ENCODE assay signal across 23 cellular contexts in genomic region chr20:51579137-51579536, GRCh38. TPM values are rescaled to one million over a fixed set of nuclear protein-coding genes. Genes with fewer than 3 reads are reported as not detected.
A peak's percentile ranks its signal among the peaks of the same experiment; 100 is the strongest.
DNase-seq lines count a peak whose midpoint lies in the region; ATAC-seq and TF ChIP-seq lines count a peak whose summit lies in the region.
"Had no signal": no experiment of that assay in that cellular context is flagged by ENCODE, and none has a peak within 500 bp of the region (broad histone marks: within the 10 kb centered on the region; RNA-seq: fewer than 3 reads in every experiment).

No MANE protein-coding gene starts in this region.

- H3K27me3 Mint-ChIP-seq in activated naive CD8-positive, alpha-beta T cell treated with anti-CD3 and anti-CD28 coated beads for 36 hours, result no peaks in the 10 kb centered on the region
- no peaks in the 10 kb centered on the region for H3K27me3 Mint-ChIP-seq in mesothelial cell of epicardium (ENCODE audit: low read depth)
- H3K27me3 Mint-ChIP-seq: activated naive CD8-positive, alpha-beta T cell; activated T-cell treated with anti-CD3 and anti-CD28 coated beads, Interleukin-2, amount 50 U/mL, for 24 hours; central memory CD8-positive, alpha-beta T cell had no signal

- no peak overlapping the region for H3K27ac ChIP-seq in PC-3 (ENCODE audit: low read length)
- H3K27ac ChIP-seq: neutrophil, RWPE1, suprapubic skin had no signal

- H3K4me1 ChIP-seq in PC-3 (ENCODE audit: insufficient read depth, low read length) (peaks cover under 1% of the 10 kb centered on the region), mucosa of descending colon (ENCODE audit: low read depth) (no peaks in the 10 kb centered on the region)
- H3K4me1 ChIP-seq: Caco-2 had no signal

- intact Hi-C loops in PC-3 (cut with micrococcal nuclease) (no loop called here), mucosa of descending colon (cut with DNase I, micrococcal nuclease) (no loop called here)

- no TSS peak for BruUV-seq in PC-3 (replicated peaks; lab: Mats Ljungman, UMichigan)

- no peaks in the 10 kb centered on the region for H3K9me3 Mint-ChIP-seq in activated naive CD8-positive, alpha-beta T cell treated with anti-CD3 and anti-CD28 coated beads for 36 hours
- peaks cover 6% of the 10 kb centered on the region for H3K9me3 Mint-ChIP-seq in mesothelial cell of epicardium
- H3K9me3 Mint-ChIP-seq: central memory CD8-positive, alpha-beta T cell had no signal

- no peaks in the 10 kb centered on the region for H3K27me3 ChIP-seq in PC-3 (ENCODE audit: low read length)
- H3K27me3 ChIP-seq: neutrophil, suprapubic skin had no signal

- H3K4me3 ChIP-seq in PC-3 (ENCODE audit: low read length), result no peak overlapping the region
- H3K4me3 ChIP-seq in choroid plexus epithelial cell (ENCODE audit: low read depth, low read length), result no peak overlapping the region
- no peak overlapping the region for H3K4me3 ChIP-seq in mucosa of descending colon
- H3K4me3 ChIP-seq: suprapubic skin had no signal

- H3K27ac Mint-ChIP-seq in activated naive CD8-positive, alpha-beta T cell treated with anti-CD3 and anti-CD28 coated beads for 36 hours, result no peak overlapping the region
- no peak overlapping the region for H3K27ac Mint-ChIP-seq in mesothelial cell of epicardium
- H3K27ac Mint-ChIP-seq: activated CD4-positive, alpha-beta memory T cell treated with anti-CD3 and anti-CD28 coated beads for 36 hours; activated naive CD8-positive, alpha-beta T cell; activated T-cell treated with anti-CD3 and anti-CD28 coated beads, Interleukin-2, amount 50 U/mL, for 24 hours had no signal

- no peak overlapping the region for H3K9ac ChIP-seq in PC-3 (ENCODE audit: low read length)

- H4K20me1 ChIP-seq in PC-3 (ENCODE audit: low read length), result no peaks in the 10 kb centered on the region

- POLR2A ChIA-PET in PC-3 (lab: Charles Lee; ENCODE audit: unreplicated experiment), result no interaction called here

- no peak overlapping the region for H2AFZ ChIP-seq in PC-3 (ENCODE audit: low read length)

- H3K36me3 Mint-ChIP-seq in activated naive CD8-positive, alpha-beta T cell treated with anti-CD3 and anti-CD28 coated beads for 36 hours, result no peaks in the 10 kb centered on the region
- no peaks in the 10 kb centered on the region for H3K36me3 Mint-ChIP-seq in mesothelial cell of epicardium
- H3K36me3 Mint-ChIP-seq: activated naive CD8-positive, alpha-beta T cell had no signal

- no peak overlapping the region for H3K4me2 ChIP-seq in PC-3 (ENCODE audit: low read length)

- no peaks in the 10 kb centered on the region for H3F3A ChIP-seq in PC-3 (ENCODE audit: low read length, unreplicated experiment)

- no peaks in the 10 kb centered on the region for H3K36me3 ChIP-seq in PC-3 (ENCODE audit: low read depth, low read length)
- H3K36me3 ChIP-seq in mucosa of descending colon (ENCODE audit: low read depth), result no peaks in the 10 kb centered on the region
- H3K36me3 ChIP-seq: neutrophil, suprapubic skin had no signal

- H3K9me3 ChIP-seq in PC-3 (ENCODE audit: low read length), result no peaks in the 10 kb centered on the region
- no peaks in the 10 kb centered on the region for H3K9me3 ChIP-seq in mucosa of descending colon
- H3K9me3 ChIP-seq: Caco-2, neutrophil, suprapubic skin had no signal

- H3K4me3 Mint-ChIP-seq in activated naive CD8-positive, alpha-beta T cell treated with anti-CD3 and anti-CD28 coated beads for 36 hours, result no peak overlapping the region
- H3K4me3 Mint-ChIP-seq in mesothelial cell of epicardium, result no peak overlapping the region
- H3K4me3 Mint-ChIP-seq: activated CD4-positive, alpha-beta memory T cell treated with anti-CD3 and anti-CD28 coated beads for 36 hours; activated naive CD8-positive, alpha-beta T cell; activated T-cell treated with anti-CD3 and anti-CD28 coated beads, Interleukin-2, amount 50 U/mL, for 24 hours; central memory CD8-positive, alpha-beta T cell had no signal

- ATAC-seq in PC-3 (peak; percentile 77), mucosa of descending colon (peak; percentile 14), GM21717 (IDR thresholded peaks at IDR 0.05; ENCODE audit: unreplicated experiment) (no peak)
- ATAC-seq: left lobe of liver had no signal

- CTCF ChIA-PET in PC-3 (lab: Charles Lee), result no interaction called here

- no peaks in the 10 kb centered on the region for H3K9me2 ChIP-seq in PC-3 (replicated peaks; ENCODE audit: low read length)

- DNase-seq in Daoy (ENCODE audit: low read depth) (peak; percentile 77), PC-3 (peak; percentile 28), choroid plexus epithelial cell (ENCODE audit: low read depth) (peak; percentile 77), mucosa of descending colon (no peak), mesothelial cell of epicardium (ENCODE audit: low spot score in 2 of 2, unreplicated experiment in 2 of 2) (no peak), NCI-H1436 treated with DMSO at 0.1 percent for 48 hours (lab: John Stamatoyannopoulos, UW) (no peak)
- DNase-seq in activated naive CD8-positive, alpha-beta T cell treated with anti-CD3 and anti-CD28 coated beads for 36 hours, result no peak
- DNase-seq: activated CD4-positive, alpha-beta memory T cell treated with anti-CD3 and anti-CD28 coated beads for 36 hours; activated T-cell treated with anti-CD3 and anti-CD28 coated beads, Interleukin-2, amount 50 U/mL, for 24 hours; AML-193; Caco-2; effector memory CD4-positive, alpha-beta T cell; H9; NCI-H1417; stimulated activated CD4-positive, alpha-beta T cell treated with anti-CD3 and anti-CD28 coated beads, Interleukin-4, amount 100 ng/mL, for 24 hours; SW 1271 had no signal

- no peaks in the 10 kb centered on the region for H3K4me1 Mint-ChIP-seq in activated naive CD8-positive, alpha-beta T cell treated with anti-CD3 and anti-CD28 coated beads for 36 hours
- no peaks in the 10 kb centered on the region for H3K4me1 Mint-ChIP-seq in mesothelial cell of epicardium
- H3K4me1 Mint-ChIP-seq: central memory CD8-positive, alpha-beta T cell had no signal

- TF ChIP-seq CTCF in PC-3 (conservative IDR thresholded peaks at IDR 0.05; ENCODE audit: low read depth, low read length) (no peak), choroid plexus epithelial cell (conservative IDR thresholded peaks at IDR 0.05; ENCODE audit: low read depth, low read length) (peak; percentile 6), mucosa of descending colon (IDR thresholded peaks at IDR 0.05) (no peak), mesothelial cell of epicardium (IDR thresholded peaks at IDR 0.05; ENCODE audit: unreplicated experiment) (no peak)

- no peaks in the 10 kb centered on the region for H3K79me2 ChIP-seq in PC-3 (ENCODE audit: low read length)

RNA-seq across cellular contexts. Expression of gene NFATC2, which starts 36.6 kb away (rescaled TPM):
- 0.18 and 0.40 TPM in 2 replicates for total RNA-seq in Daoy (2014; rRNA removed; shearing (Covaris generic))
- 12.4 and 12.9 TPM in 2 replicates for total RNA-seq in PC-3 (2014; rRNA removed)
- 1 to 10 TPM; 6.2 to 7.3 (median 7.2) TPM for total RNA-seq in mucosa of descending colon
- 10 to 100 TPM; 31.0 to 31.7 TPM for total RNA-seq in activated naive CD8-positive, alpha-beta T cell treated with anti-CD3 and anti-CD28 coated beads for 36 hours
- total RNA-seq in mesothelial cell of epicardium, result 13.1 to 14.0 TPM (median 14.0 TPM) in 3 replicates

Comparison
In these comparisons a context has a peak if more than half of its experiments do, and no peak if none do; other contexts are left out.
1. DNase-seq: peak in Daoy (single experiment), PC-3 (single experiment) and choroid plexus epithelial cell (single experiment); none in mucosa of descending colon (0 of 3), activated naive CD8-positive, alpha-beta T cell treated with anti-CD3 and anti-CD28 coated beads for 36 hours (single experiment), mesothelial cell of epicardium (0 of 2) and NCI-H1436 treated with DMSO at 0.1 percent for 48 hours (single experiment).